Comparison of ENCODE assay signal across 1 cellular context in the genomic region with DNA sequence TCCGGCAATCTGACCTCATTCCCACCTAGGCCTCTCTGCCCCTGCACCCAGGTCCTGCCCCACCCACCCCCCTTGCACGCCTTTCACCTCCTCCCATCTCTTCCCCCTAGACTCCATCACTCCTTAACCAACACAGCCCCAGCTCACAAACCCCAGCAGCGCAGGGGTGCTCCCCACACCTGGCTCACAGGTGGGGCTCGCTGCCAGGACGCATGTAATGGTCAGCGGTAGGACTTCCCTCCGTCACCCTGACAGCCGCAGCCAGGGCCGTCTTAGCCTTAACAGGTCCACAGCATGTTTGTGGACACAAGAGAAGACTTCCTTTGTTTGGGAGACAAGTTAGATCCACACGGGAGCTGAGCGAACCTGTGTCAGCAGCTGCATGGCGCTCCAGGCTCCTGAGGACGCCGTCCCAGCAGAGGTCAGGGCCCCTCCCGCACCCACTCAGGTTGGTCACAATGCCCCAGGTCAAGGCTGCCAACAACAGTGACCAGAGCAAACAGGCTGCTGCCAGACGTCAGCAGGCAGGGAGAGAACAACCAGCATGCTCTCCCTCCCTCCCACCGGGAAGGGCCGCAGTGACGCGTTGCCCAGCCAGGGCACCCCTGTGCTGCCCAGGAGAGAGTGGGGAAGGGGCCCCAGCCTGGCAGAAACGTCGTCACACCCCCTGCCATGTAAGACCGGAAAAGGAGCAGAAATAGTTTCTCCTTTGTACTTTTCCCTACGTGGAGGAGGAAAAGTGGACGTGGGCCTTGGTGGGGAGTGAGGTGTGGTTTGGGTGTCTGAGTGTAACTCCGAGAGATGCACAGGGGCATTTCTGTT.
TF ChIP-seq lines count a peak whose summit lies in the region.

No MANE protein-coding gene starts in this region.

TF ChIP-seq in IMR-90, 13 proteins besides CTCF, POLR2A, EP300 and RAD21 (continued from another document):
- no peak for TF ChIP-seq FOS (IDR thresholded peaks at IDR 0.05; ENCODE audit: low read depth, low read length)
- TF ChIP-seq, protein P1, sequence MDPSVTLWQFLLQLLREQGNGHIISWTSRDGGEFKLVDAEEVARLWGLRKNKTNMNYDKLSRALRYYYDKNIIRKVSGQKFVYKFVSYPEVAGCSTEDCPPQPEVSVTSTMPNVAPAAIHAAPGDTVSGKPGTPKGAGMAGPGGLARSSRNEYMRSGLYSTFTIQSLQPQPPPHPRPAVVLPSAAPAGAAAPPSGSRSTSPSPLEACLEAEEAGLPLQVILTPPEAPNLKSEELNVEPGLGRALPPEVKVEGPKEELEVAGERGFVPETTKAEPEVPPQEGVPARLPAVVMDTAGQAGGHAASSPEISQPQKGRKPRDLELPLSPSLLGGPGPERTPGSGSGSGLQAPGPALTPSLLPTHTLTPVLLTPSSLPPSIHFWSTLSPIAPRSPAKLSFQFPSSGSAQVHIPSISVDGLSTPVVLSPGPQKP (IDR thresholded peaks at IDR 0.05; ENCODE audit: borderline replicate concordance, low read depth, low read length): no peak
